ENCODE assay signal across 9 cellular contexts in genomic region chr14:64707661-64708060, GRCh38. TPM values are rescaled to one million over a fixed set of nuclear protein-coding genes. Genes with fewer than 3 reads are reported as not detected.
DNase-seq lines count a peak whose midpoint lies in the region; ATAC-seq and TF ChIP-seq lines count a peak whose summit lies in the region.
"Had no signal": no experiment of that assay in that cellular context is flagged by ENCODE, and none has a peak within 500 bp of the region (broad histone marks: within the 10 kb centered on the region; RNA-seq: fewer than 3 reads in every experiment).

No MANE protein-coding gene starts in this region.

- no peak for ATAC-seq in heart left ventricle
- ATAC-seq in right cardiac atrium: no peak
- no peak for ATAC-seq in upper lobe of left lung (ENCODE audit: low FRiP score in 2 of 2)
- no peak for ATAC-seq in GM21619 (IDR thresholded peaks at IDR 0.05; ENCODE audit: unreplicated experiment)
- ATAC-seq in GM21381 (IDR thresholded peaks at IDR 0.05; ENCODE audit: unreplicated experiment): no peak

- peaks cover 0 to 14% (median 0%) of the 10 kb centered on the region in 9 donors for H3K27me3 ChIP-seq in heart left ventricle
- no peaks in the 10 kb centered on the region for H3K27me3 ChIP-seq in right cardiac atrium (ENCODE audit: control insufficient read depth, insufficient read depth)
- H3K27me3 ChIP-seq in ascending aorta: no peaks in the 10 kb centered on the region
- H3K27me3 ChIP-seq in kidney epithelial cell (ENCODE audit: control insufficient read depth, insufficient read depth, low read length): no peaks in the 10 kb centered on the region
- no peaks in the 10 kb centered on the region for H3K27me3 ChIP-seq in upper lobe of left lung

- WGBS in heart left ventricle, 4 donors: 72 to 80% (median 77%) methylated on average over 7 of the region's 7 CpGs
- 62% methylated on average over 7 of the region's 7 CpGs for WGBS in right cardiac atrium
- 63 to 75% methylated on average over 7 of the region's 7 CpGs for WGBS in upper lobe of left lung, 2 donors

- DNase-seq in heart left ventricle: no peak
- DNase-seq in right cardiac atrium: no peak
- peak in 1 of 2 donors; percentile 68 for DNase-seq in ascending aorta (ENCODE audit: low spot score in 2 of 2)
- DNase-seq in kidney epithelial cell (ENCODE audit: low read depth): peak; percentile 88
- DNase-seq in upper lobe of left lung: peak in 1 of 2 donors; percentile 25
- DNase-seq in GM20000 (ENCODE audit: low spot score): no peak
- DNase-seq: GF-D8 had no signal

- H3K9me3 ChIP-seq in heart left ventricle: peaks cover 0 to 4% (median 0%) of the 10 kb centered on the region in 12 donors
- H3K9me3 ChIP-seq in right cardiac atrium (ENCODE audit: control insufficient read depth, low read length): no peaks in the 10 kb centered on the region
- no peaks in the 10 kb centered on the region for H3K9me3 ChIP-seq in ascending aorta
- no peaks in the 10 kb centered on the region for H3K9me3 ChIP-seq in upper lobe of left lung

- H3K36me3 ChIP-seq in heart left ventricle (no peaks in the 10 kb centered on the region), ascending aorta (no peaks in the 10 kb centered on the region), kidney epithelial cell (ENCODE audit: control insufficient read depth, insufficient read depth, low read length) (no peaks in the 10 kb centered on the region), upper lobe of left lung (no peaks in the 10 kb centered on the region)

- TF ChIP-seq CTCF in heart left ventricle (IDR thresholded peaks at IDR 0.05) (no peak), ascending aorta (IDR thresholded peaks at IDR 0.05) (no peak), kidney epithelial cell (IDR thresholded peaks at IDR 0.05; ENCODE audit: insufficient read depth, low read length, poor library complexity, severe bottlenecking) (no peak), upper lobe of left lung (IDR thresholded peaks at IDR 0.05) (no peak), GM20000 (IDR thresholded peaks at IDR 0.05; ENCODE audit: extremely low read depth, missing control alignments) (no peak)

- TF ChIP-seq EP300 in upper lobe of left lung (IDR thresholded peaks at IDR 0.05): no peak

- H3K4me3 ChIP-seq in heart left ventricle: peak overlapping the region in 8 of 12 donors; percentile 4 to 89 (median 26)
- H3K4me3 ChIP-seq in right cardiac atrium (ENCODE audit: low read length): no peak overlapping the region
- H3K4me3 ChIP-seq in ascending aorta: peak overlapping the region in 1 of 2 donors; percentile 74
- H3K4me3 ChIP-seq in kidney epithelial cell (ENCODE audit: low read depth, low read length): no peak overlapping the region
- H3K4me3 ChIP-seq in upper lobe of left lung: no peak overlapping the region

- H3K4me1 ChIP-seq in heart left ventricle (peaks cover 0 to 81% (median 50%) of the 10 kb centered on the region in 12 donors), right cardiac atrium (ENCODE audit: control insufficient read depth, insufficient read depth, low read length) (peaks cover 24% of the 10 kb centered on the region), ascending aorta (peaks cover 13 to 50% of the 10 kb centered on the region in 2 donors), upper lobe of left lung (peaks cover 35 to 79% (median 51%) of the 10 kb centered on the region in 4 donors)

- peak overlapping the region in 10 of 12 donors; percentile 46 to 92 (median 85) for H3K27ac ChIP-seq in heart left ventricle
- H3K27ac ChIP-seq in right cardiac atrium (ENCODE audit: low read length): no peak overlapping the region
- H3K27ac ChIP-seq in ascending aorta: peak overlapping the region; percentile 88 to 95
- peak overlapping the region in 3 of 4 donors; percentile 63 to 91 (median 85) for H3K27ac ChIP-seq in upper lobe of left lung

- TF ChIP-seq POLR2A in heart left ventricle (IDR thresholded peaks at IDR 0.05) (no peak), upper lobe of left lung (IDR thresholded peaks at IDR 0.05) (no peak)

- intact Hi-C loops in heart left ventricle (cut with DNase I): loop anchor here in 3 of 10 donors (5.0 to 10.0 kb wide), 3 partner anchors 35 to 55 kb away; no protein-coding TSS in a partner anchor
- intact Hi-C loops in right cardiac atrium (cut with DNase I): no loop called here
- intact Hi-C loops in ascending aorta (cut with DNase I): loop anchor here (1.0 to 5.0 kb wide), 4 partner anchors 14 to 167 kb away; partner anchors contain the start of gene HSPA2

RNA-seq across cellular contexts. Expression of gene PLEKHG3, which starts 3.4 kb away (rescaled TPM):
- total RNA-seq in heart left ventricle (10 to 100 TPM; 14.7 to 34.3 (median 18.1) TPM), right cardiac atrium (10 to 100 TPM; 35.7 to 58.7 (median 50.6) TPM), ascending aorta (134 TPM), kidney epithelial cell (109 and 136 TPM in 2 replicates), upper lobe of left lung (10 to 100 TPM; 12.8 to 49.2 (median 34.8) TPM)
- polyA plus RNA-seq in heart left ventricle (1 to 10 TPM; 7.0 TPM), right cardiac atrium (12.6 TPM)

Comparison
In these comparisons a context has a peak if more than half of its experiments do, and no peak if none do; other contexts are left out.
1. H3K4me3 ChIP-seq: peak in heart left ventricle (8 of 12); none in right cardiac atrium (single experiment), kidney epithelial cell (single experiment) and upper lobe of left lung (0 of 4).